3 cellular contexts compared by ENCODE assay signal in the genomic region with DNA sequence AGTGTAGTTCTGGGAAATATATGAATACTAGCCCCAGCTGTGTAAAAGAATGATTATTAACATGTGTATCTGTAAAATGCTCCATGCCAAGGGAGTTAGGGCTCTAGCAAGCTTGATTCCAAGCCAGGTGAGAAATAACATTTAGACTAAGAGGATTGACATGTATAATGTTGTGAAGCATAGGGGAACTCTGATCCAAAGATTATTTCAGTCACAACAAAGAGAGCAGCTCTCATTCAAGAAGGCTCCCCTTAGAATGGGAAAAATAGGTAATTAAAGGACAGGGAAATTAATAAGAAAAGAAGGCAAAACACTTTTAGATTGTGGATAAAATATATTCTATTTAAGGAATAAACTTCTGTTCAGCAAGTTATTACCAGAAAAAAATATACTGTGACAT.
"Had no signal": no experiment of that assay in that cellular context is flagged by ENCODE, and none has a peak within 500 bp of the region (broad histone marks: within the 10 kb centered on the region; RNA-seq: fewer than 3 reads in every experiment).

No MANE protein-coding gene starts in this region.

- ATAC-seq: GM12878 had no signal

- H3K4me3 ChIP-seq: GM12878 had no signal

- DNase-seq: GDM1, GF-D8 had no signal
